ENCODE assay signal across 12 cellular contexts in genomic region chr14:99910337-99911268, GRCh38.
DNase-seq lines count a peak whose midpoint lies in the region; ATAC-seq, FAIRE-seq and TF ChIP-seq lines count a peak whose summit lies in the region.
"Had no signal": no experiment of that assay in that cellular context is flagged by ENCODE, and none has a peak within 500 bp of the region (broad histone marks: within the 10 kb centered on the region; RNA-seq: fewer than 3 reads in every experiment).

No MANE protein-coding gene starts in this region.

- H3K4me3 Mint-ChIP-seq in immature natural killer cell (no peak overlapping the region), Calu3 (ENCODE audit: low read depth, unreplicated experiment) (no peak overlapping the region)
- H3K4me3 Mint-ChIP-seq in activated CD8-positive, alpha-beta T cell treated with anti-CD3 and anti-CD28 coated beads, Interleukin-2, amount 10 ng/mL, durations not matched to agents 7 days and 5 days, result no peak overlapping the region
- H3K4me3 Mint-ChIP-seq: activated CD4-positive, alpha-beta memory T cell treated with anti-CD3 and anti-CD28 coated beads for 36 hours had no signal

- H3K36me3 Mint-ChIP-seq in immature natural killer cell (no peaks in the 10 kb centered on the region), Calu3 (ENCODE audit: insufficient read depth, unreplicated experiment) (no peaks in the 10 kb centered on the region)
- no peaks in the 10 kb centered on the region for H3K36me3 Mint-ChIP-seq in activated CD8-positive, alpha-beta T cell treated with anti-CD3 and anti-CD28 coated beads, Interleukin-2, amount 10 ng/mL, durations not matched to agents 7 days and 5 days (ENCODE audit: low read depth)
- H3K36me3 Mint-ChIP-seq: activated CD4-positive, alpha-beta memory T cell treated with anti-CD3 and anti-CD28 coated beads for 36 hours had no signal

- no peaks in the 10 kb centered on the region for H3K9me3 Mint-ChIP-seq in immature natural killer cell
- no peaks in the 10 kb centered on the region for H3K9me3 Mint-ChIP-seq in activated CD8-positive, alpha-beta T cell treated with anti-CD3 and anti-CD28 coated beads, Interleukin-2, amount 10 ng/mL, durations not matched to agents 7 days and 5 days (ENCODE audit: insufficient read depth)
- no peaks in the 10 kb centered on the region for H3K9me3 Mint-ChIP-seq in Calu3 (ENCODE audit: low read depth, unreplicated experiment)
- H3K9me3 Mint-ChIP-seq: activated CD4-positive, alpha-beta memory T cell treated with anti-CD3 and anti-CD28 coated beads for 36 hours had no signal

- no TSS peak for BruUV-seq in Calu3 (replicated peaks; lab: Mats Ljungman, UMichigan)

- CTCF ChIA-PET in activated CD8-positive, alpha-beta T cell treated with anti-CD3 and anti-CD28 coated beads, Interleukin-2, amount 10 ng/mL, durations not matched to agents 7 days and 5 days (lab: Charles Lee), result interaction anchor here (1.2 kb wide), 1 partner anchor 11 kb away, joined by 3 read pairs; no protein-coding TSS in a partner anchor
- CTCF ChIA-PET in Calu3 (lab: Charles Lee), result no interaction called here

- peak; percentile 32 for DNase-seq in D721Med (ENCODE audit: insufficient read length, low spot score)
- peak; percentile 12 for DNase-seq in NCI-H69 (lab: John Stamatoyannopoulos, UW)
- DNase-seq in dedifferentiated amniotic fluid mesenchymal stem cell (ENCODE audit: extremely low spot score), result peak; percentile 88
- peak; percentile 87 for DNase-seq in non-pigmented ciliary epithelial cell (ENCODE audit: low read depth)
- no peak for DNase-seq in immature natural killer cell
- DNase-seq in activated CD8-positive, alpha-beta T cell treated with anti-CD3 and anti-CD28 coated beads, Interleukin-2, amount 10 ng/mL, durations not matched to agents 7 days and 5 days, result no peak
- DNase-seq in Calu3, result no peak
- DNase-seq: activated CD4-positive, alpha-beta memory T cell treated with anti-CD3 and anti-CD28 coated beads for 36 hours; esophagus squamous epithelium; NCI-H345; psoas muscle had no signal

- H3K4me1 Mint-ChIP-seq in immature natural killer cell, result no peaks in the 10 kb centered on the region
- no peaks in the 10 kb centered on the region for H3K4me1 Mint-ChIP-seq in activated CD8-positive, alpha-beta T cell treated with anti-CD3 and anti-CD28 coated beads, Interleukin-2, amount 10 ng/mL, durations not matched to agents 7 days and 5 days (ENCODE audit: low read depth)
- no peaks in the 10 kb centered on the region for H3K4me1 Mint-ChIP-seq in Calu3 (ENCODE audit: low read depth, unreplicated experiment)

- H3K27me3 Mint-ChIP-seq in immature natural killer cell (ENCODE audit: low read depth in 3 of 3) (peaks cover 2 to 10% (median 2%) of the 10 kb centered on the region in 3 donors), Calu3 (ENCODE audit: unreplicated experiment) (no peaks in the 10 kb centered on the region)
- H3K27me3 Mint-ChIP-seq in activated CD8-positive, alpha-beta T cell treated with anti-CD3 and anti-CD28 coated beads, Interleukin-2, amount 10 ng/mL, durations not matched to agents 7 days and 5 days (ENCODE audit: low read depth), result peaks cover 10% of the 10 kb centered on the region

- peak; percentile 91 for FAIRE-seq in D721Med (lab: Jason Lieb, UNC)

- intact Hi-C loops in Calu3 (cut with micrococcal nuclease; ENCODE audit: unreplicated experiment), result no loop called here

- ATAC-seq in GM19452 (IDR thresholded peaks at IDR 0.05; ENCODE audit: unreplicated experiment), result no peak
- no peak for ATAC-seq in activated CD8-positive, alpha-beta T cell treated with anti-CD3 and anti-CD28 coated beads, Interleukin-2, amount 10 ng/mL, durations not matched to agents 7 days and 5 days
- ATAC-seq: psoas muscle had no signal

- POLR2A ChIA-PET in activated CD8-positive, alpha-beta T cell treated with anti-CD3 and anti-CD28 coated beads, Interleukin-2, amount 10 ng/mL, durations not matched to agents 7 days and 5 days (lab: Charles Lee), result no interaction called here

- no peak overlapping the region for H3K27ac Mint-ChIP-seq in immature natural killer cell
- H3K27ac Mint-ChIP-seq in activated CD8-positive, alpha-beta T cell treated with anti-CD3 and anti-CD28 coated beads, Interleukin-2, amount 10 ng/mL, durations not matched to agents 7 days and 5 days, result no peak overlapping the region
- H3K27ac Mint-ChIP-seq in Calu3 (ENCODE audit: unreplicated experiment), result no peak overlapping the region
- H3K27ac Mint-ChIP-seq: activated CD4-positive, alpha-beta memory T cell treated with anti-CD3 and anti-CD28 coated beads for 36 hours had no signal

- TF ChIP-seq CTCF in D721Med (IDR thresholded peaks at IDR 0.05; ENCODE audit: insufficient read depth, missing control alignments), result no peak
- no peak for TF ChIP-seq CTCF in Calu3 (IDR thresholded peaks at IDR 0.05; ENCODE audit: unreplicated experiment)

Comparison
In these comparisons a context has a peak if more than half of its experiments do, and no peak if none do; other contexts are left out.
1. DNase-seq: peak in D721Med (single experiment), NCI-H69 (single experiment), dedifferentiated amniotic fluid mesenchymal stem cell (single experiment) and non-pigmented ciliary epithelial cell (single experiment); none in immature natural killer cell (0 of 3), activated CD8-positive, alpha-beta T cell treated with anti-CD3 and anti-CD28 coated beads, Interleukin-2, amount 10 ng/mL, durations not matched to agents 7 days and 5 days (single experiment) and Calu3 (single experiment).